In the genomic region with DNA sequence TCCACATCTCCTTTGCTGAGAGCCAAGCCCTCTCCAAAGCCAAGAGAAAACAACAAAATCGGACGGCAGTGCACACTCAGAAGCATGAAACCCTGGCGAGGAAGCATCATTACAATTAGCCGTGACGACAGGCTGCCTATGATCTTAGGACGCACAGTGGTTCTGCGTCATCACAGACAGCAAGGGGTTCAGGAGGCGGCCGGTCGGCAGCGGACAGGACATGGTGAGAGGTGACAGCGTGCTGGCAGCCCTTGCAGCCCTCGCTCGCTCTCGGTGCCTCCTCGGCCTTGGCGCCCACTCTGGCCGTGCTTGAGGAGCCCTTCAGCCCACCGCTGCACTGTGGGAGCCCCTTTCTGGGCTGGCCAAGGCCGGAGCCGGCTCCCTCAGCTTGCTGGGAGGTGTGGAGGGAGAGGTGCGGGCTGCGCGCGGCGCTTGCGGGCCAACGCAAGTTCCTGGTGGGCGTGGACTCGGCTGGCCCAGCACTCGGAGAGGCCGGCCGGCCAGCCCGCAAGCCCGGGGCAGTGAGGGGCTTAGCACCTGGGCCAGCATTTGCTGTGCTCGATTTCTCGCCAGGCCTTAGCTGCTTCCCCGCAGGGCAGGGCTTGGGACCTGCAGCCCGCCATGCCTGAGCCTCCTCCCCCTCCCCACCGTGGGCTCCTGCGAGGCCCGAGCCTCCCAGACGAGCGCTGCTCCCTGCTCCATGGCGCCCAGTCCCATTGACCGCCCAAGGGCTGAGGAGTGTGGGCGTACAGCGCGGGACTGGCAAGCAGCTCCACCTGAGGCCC, we compare ENCODE assay signal across 7 cellular contexts. TPM values are rescaled to one million over a fixed set of nuclear protein-coding genes. Genes with fewer than 3 reads are reported as not detected.
DNase-seq lines count a peak whose midpoint lies in the region; ATAC-seq and TF ChIP-seq lines count a peak whose summit lies in the region.
"Not testable (repeated sequence)": the region's sequence is repeated elsewhere in the genome, so short reads cannot be mapped to it uniquely, and the experiment has no call there.

No MANE protein-coding gene starts in this region.

- not testable (repeated sequence) for H3K36me3 Mint-ChIP-seq in WTC11; activated naive CD8-positive, alpha-beta T cell; memory B cell; stimulated activated memory B cell treated with anti-CD40 and anti-IgM and Interleukin-4, amounts not matched to agents 10 μg/mL and 1 μg/mL and 100 μg/mL, for 72 hours
- peaks cover 12% of the 10 kb centered on the region for H3K36me3 Mint-ChIP-seq in activated T-helper 17 cell treated with anti-CD3 and anti-CD28 coated beads, Interleukin-2, amount 50 U/mL, for 72 hours (ENCODE audit: low read depth)

- POLR2A ChIA-PET in HEK293 (lab: Yijun Ruan, JAX), result interaction anchor here (1.1 kb wide), 1 partner anchor 22 kb away, joined by 6 read pairs; no protein-coding TSS in a partner anchor
- POLR2A ChIA-PET in WTC11 (lab: Charles Lee), result not testable (repeated sequence)

- H3K79me1 ChIP-seq in neuronal stem cell (ENCODE audit: low read depth, low read length), result not testable (repeated sequence)

- H3K18ac ChIP-seq in neuronal stem cell (ENCODE audit: low read length), result not testable (repeated sequence)

- not testable (repeated sequence) for H4K8ac ChIP-seq in neuronal stem cell (ENCODE audit: low read depth, low read length)

- H3K4me1 Mint-ChIP-seq in WTC11 (peaks cover 13% of the 10 kb centered on the region; the same call in 1 of the 2 replicates), memory B cell (peaks cover 15% of the 10 kb centered on the region)
- H3K4me1 Mint-ChIP-seq in activated T-helper 17 cell treated with anti-CD3 and anti-CD28 coated beads, Interleukin-2, amount 50 U/mL, for 72 hours, result peaks cover 22% of the 10 kb centered on the region
- H3K4me1 Mint-ChIP-seq in activated naive CD8-positive, alpha-beta T cell (ENCODE audit: low read depth), result peaks cover 11% of the 10 kb centered on the region
- H3K4me1 Mint-ChIP-seq in stimulated activated memory B cell treated with anti-CD40 and anti-IgM and Interleukin-4, amounts not matched to agents 10 μg/mL and 1 μg/mL and 100 μg/mL, for 72 hours, result peaks cover 31% of the 10 kb centered on the region

- not testable (repeated sequence) for TF ChIP-seq CTCF in HEK293 (tag by site-specific recombination; IDR thresholded peaks at IDR 0.05); WTC11 (IDR thresholded peaks at IDR 0.05)

- not testable (repeated sequence) for H3K9me3 Mint-ChIP-seq in WTC11; activated T-helper 17 cell treated with anti-CD3 and anti-CD28 coated beads, Interleukin-2, amount 50 U/mL, for 72 hours; activated naive CD8-positive, alpha-beta T cell (ENCODE audit: low read depth); memory B cell; stimulated activated memory B cell treated with anti-CD40 and anti-IgM and Interleukin-4, amounts not matched to agents 10 μg/mL and 1 μg/mL and 100 μg/mL, for 72 hours

- CTCF ChIA-PET in HEK293 (lab: Yijun Ruan, JAX), result not testable (repeated sequence)
- CTCF ChIA-PET in WTC11 (lab: Charles Lee), result interaction anchor here (0.9 to 3.7 kb wide), 2 partner anchors 60 to 107 kb away, joined by 3 to 11 read pairs; a partner anchor contains a TSS

- H2AFZ ChIP-seq in neuronal stem cell (ENCODE audit: low read length), result not testable (repeated sequence)

- 0 out of 2 replicates have a peak overlapping the region, but pooled peaks have one; percentile 4 for H3K27ac Mint-ChIP-seq in WTC11
- peak overlapping the region; percentile 73 for H3K27ac Mint-ChIP-seq in activated T-helper 17 cell treated with anti-CD3 and anti-CD28 coated beads, Interleukin-2, amount 50 U/mL, for 72 hours
- peak overlapping the region; percentile 46 for H3K27ac Mint-ChIP-seq in activated naive CD8-positive, alpha-beta T cell
- H3K27ac Mint-ChIP-seq in memory B cell, result peak overlapping the region; percentile 47
- H3K27ac Mint-ChIP-seq in stimulated activated memory B cell treated with anti-CD40 and anti-IgM and Interleukin-4, amounts not matched to agents 10 μg/mL and 1 μg/mL and 100 μg/mL, for 72 hours, result peak overlapping the region; percentile 48

- H3K4me2 ChIP-seq in neuronal stem cell (ENCODE audit: insufficient read depth, low read length, poor library complexity, severe bottlenecking), result not testable (repeated sequence)

- H3K36me3 ChIP-seq in HEK293 (ENCODE audit: control insufficient read depth in 2 of 2, insufficient read depth in 1 of 2, low read length in 2 of 2); neuronal stem cell (replicated peaks in 1 of 2; ENCODE audit: control insufficient read depth in 2 of 2, insufficient read depth in 2 of 2, low read length in 2 of 2): not testable (repeated sequence)

- not testable (repeated sequence) for H2AK5ac ChIP-seq in neuronal stem cell (ENCODE audit: low read depth, low read length)

- H3K4me1 ChIP-seq in HEK293 (ENCODE audit: control insufficient read depth, insufficient read depth, low read length); neuronal stem cell (ENCODE audit: control insufficient read depth in 2 of 2, insufficient read depth in 1 of 2, low read depth in 1 of 2, low read length in 2 of 2): not testable (repeated sequence)

- H3K4me3 ChIP-seq in HEK293 (ENCODE audit: low read depth, low read length); neuronal stem cell (ENCODE audit: low read length in 2 of 2): not testable (repeated sequence)

- H3K27me3 Mint-ChIP-seq in WTC11 (ENCODE audit: low read depth); activated T-helper 17 cell treated with anti-CD3 and anti-CD28 coated beads, Interleukin-2, amount 50 U/mL, for 72 hours; activated naive CD8-positive, alpha-beta T cell; memory B cell; stimulated activated memory B cell treated with anti-CD40 and anti-IgM and Interleukin-4, amounts not matched to agents 10 μg/mL and 1 μg/mL and 100 μg/mL, for 72 hours: not testable (repeated sequence)

- H2BK5ac ChIP-seq in neuronal stem cell (ENCODE audit: low read length), result not testable (repeated sequence)

- not testable (repeated sequence) for H3K4me3 Mint-ChIP-seq in WTC11; activated T-helper 17 cell treated with anti-CD3 and anti-CD28 coated beads, Interleukin-2, amount 50 U/mL, for 72 hours; activated naive CD8-positive, alpha-beta T cell; memory B cell; stimulated activated memory B cell treated with anti-CD40 and anti-IgM and Interleukin-4, amounts not matched to agents 10 μg/mL and 1 μg/mL and 100 μg/mL, for 72 hours

- not testable (repeated sequence) for H3K23ac ChIP-seq in neuronal stem cell (ENCODE audit: low read depth, low read length, poor library complexity)

- H3K9me3 ChIP-seq in HEK293 (ENCODE audit: control insufficient read depth, insufficient read depth, low read depth, low read length); neuronal stem cell (replicated peaks in 1 of 2; ENCODE audit: control insufficient read depth in 2 of 2, insufficient read depth in 1 of 2, low read depth in 1 of 2, low read length in 2 of 2): not testable (repeated sequence)

- DNase-seq in WTC11 (ENCODE audit: low spot score); memory B cell (ENCODE audit: low spot score in 2 of 2); neuronal stem cell (ENCODE audit: low spot score): not testable (repeated sequence)

- H4K91ac ChIP-seq in neuronal stem cell (ENCODE audit: low read depth, low read length, poor library complexity), result not testable (repeated sequence)

- H3K27me3 ChIP-seq in neuronal stem cell (ENCODE audit: control insufficient read depth in 3 of 3, insufficient read depth in 3 of 3, low read depth in 1 of 3, low read length in 3 of 3), result not testable (repeated sequence)

- no CpG with 5 or more reads among the region's 49 CpGs for WGBS in neuronal stem cell (ENCODE audit: extremely low coverage in 2 of 2, insufficient read length in 2 of 2, insufficient replicate concordance in 1 of 2), 2 donors

- H3K14ac ChIP-seq in neuronal stem cell (ENCODE audit: low read length), result peak overlapping the region; percentile 56

- not testable (repeated sequence) for H3K4ac ChIP-seq in neuronal stem cell (ENCODE audit: low read length)

- H2BK12ac ChIP-seq in neuronal stem cell (ENCODE audit: low read length), result not testable (repeated sequence)

- not testable (repeated sequence) for H2BK15ac ChIP-seq in neuronal stem cell (ENCODE audit: low read length)

- H3K27ac ChIP-seq in HEK293 (ENCODE audit: extremely low read depth, low read depth, low read length); neuronal stem cell (replicated peaks; ENCODE audit: low read length): not testable (repeated sequence)

- ATAC-seq in WTC11; activated T-helper 17 cell treated with anti-CD3 and anti-CD28 coated beads, Interleukin-2, amount 50 U/mL, for 72 hours (replicated peaks); memory B cell (ENCODE audit: low read depth); stimulated activated memory B cell treated with anti-CD40 and anti-IgM and Interleukin-4, amounts not matched to agents 10 μg/mL and 1 μg/mL and 100 μg/mL, for 72 hours: not testable (repeated sequence)

- not testable (repeated sequence) for H3K9ac ChIP-seq in neuronal stem cell (ENCODE audit: low read depth, low read length, poor library complexity)

- H2BK120ac ChIP-seq in neuronal stem cell (ENCODE audit: low read depth, low read length), result not testable (repeated sequence)

TF ChIP-seq in HEK293, 187 proteins besides CTCF, POLR2A, EP300 and RAD21:
- 0 out of 2 replicates have a peak, but pooled peaks have one; percentile 19 for TF ChIP-seq ZBTB8A (tag by site-specific recombination; IDR thresholded peaks at IDR 0.05)

RNA-seq across cellular contexts. Expression of a gene that starts 43.1 kb away (rescaled TPM):
- total RNA-seq in WTC11 (2021), result 36.8 to 46.3 TPM (median 38.6 TPM) in 3 replicates
- total RNA-seq in activated T-helper 17 cell treated with anti-CD3 and anti-CD28 coated beads, Interleukin-2, amount 50 U/mL, for 72 hours, result 100 to 1,000 TPM; 605 to 771 TPM
- 19.3 TPM for polyA plus RNA-seq in neuronal stem cell (2013, experiment 1 of 2)
- 19.0 TPM for polyA plus RNA-seq in neuronal stem cell (2013, experiment 2 of 2)

RNA-seq across cellular contexts. Expression of a gene that starts 59.0 kb away (rescaled TPM):
- total RNA-seq in WTC11 (2021), result 9.7 to 10.2 TPM (median 10.0 TPM) in 3 replicates
- 100 to 1,000 TPM in 1 of 2 donors, 10 to 100 TPM in 1; 98.5 to 122 TPM for total RNA-seq in activated T-helper 17 cell treated with anti-CD3 and anti-CD28 coated beads, Interleukin-2, amount 50 U/mL, for 72 hours
- 2.6 TPM for polyA plus RNA-seq in neuronal stem cell (2013, experiment 1 of 2)
- 2.3 TPM for polyA plus RNA-seq in neuronal stem cell (2013, experiment 2 of 2)

Comparison
In these comparisons a context has a peak if more than half of its experiments do, and no peak if none do; other contexts are left out.
1. H3K27ac Mint-ChIP-seq: peak in every context shown above with its lines; median percentile 73 in activated T-helper 17 cell treated with anti-CD3 and anti-CD28 coated beads, Interleukin-2, amount 50 U/mL, for 72 hours; 48 in stimulated activated memory B cell treated with anti-CD40 and anti-IgM and Interleukin-4, amounts not matched to agents 10 μg/mL and 1 μg/mL and 100 μg/mL, for 72 hours; 47 in memory B cell; 46 in activated naive CD8-positive, alpha-beta T cell; 4 in WTC11.
2. RNA of a gene that starts 43.1 kb away (total RNA-seq): 605 to 771 TPM in activated T-helper 17 cell treated with anti-CD3 and anti-CD28 coated beads, Interleukin-2, amount 50 U/mL, for 72 hours; 36.8 to 46.3 TPM in WTC11; every median in the first group is over 10 times any median in the second.